ENCODE assay signal across 1 cellular context in genomic region chr5:15492545-15492944, GRCh38.
TF ChIP-seq lines count a peak whose summit lies in the region.

No MANE protein-coding gene starts in this region.

TF ChIP-seq in GM23338, 12 proteins besides CTCF, POLR2A, EP300 and RAD21 (continued from another document):
- TF ChIP-seq ZNF462 (CRISPR knock-in tag; IDR thresholded peaks at IDR 0.05): no peak
- TF ChIP-seq POLR2AphosphoS5 (IDR thresholded peaks at IDR 0.05; ENCODE audit: low read depth): no peak
- no peak for TF ChIP-seq JUNB (IDR thresholded peaks at IDR 0.05; ENCODE audit: unreplicated experiment)
- no peak for TF ChIP-seq EZH2phosphoT487 (IDR thresholded peaks at IDR 0.05; ENCODE audit: unreplicated experiment)
